ENCODE assay signal across 25 cellular contexts in the genomic region with DNA sequence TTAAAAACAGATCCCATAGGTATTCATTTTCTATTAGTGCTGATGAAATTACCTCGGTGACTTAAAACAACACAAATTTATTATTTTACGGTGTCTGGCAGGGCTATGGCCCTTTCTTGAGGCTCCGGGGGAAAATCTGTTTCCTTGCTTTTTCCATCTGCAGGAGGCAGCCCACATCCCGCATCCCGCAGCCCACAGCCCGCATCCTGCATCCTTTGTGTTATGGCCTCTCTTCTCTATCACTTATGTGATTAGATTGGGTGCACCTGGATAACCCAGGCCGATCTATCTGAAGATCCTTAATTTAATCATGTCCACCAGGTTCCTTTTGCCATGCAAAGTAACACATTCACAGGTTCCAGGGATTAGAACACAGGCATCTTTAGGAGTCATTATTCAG.
"Had no signal": no experiment of that assay in that cellular context is flagged by ENCODE, and none has a peak within 500 bp of the region (broad histone marks: within the 10 kb centered on the region; RNA-seq: fewer than 3 reads in every experiment).

No MANE protein-coding gene starts in this region.

- ATAC-seq: stimulated activated effector memory CD8-positive, alpha-beta T cell treated with anti-CD3 and anti-CD28 coated beads, Interleukin-12 subunit alpha, Interleukin-12 subunit beta, amount 100 ng/mL, for 72 hours; stimulated activated memory B cell treated with anti-CD40 and anti-IgM and Interleukin-4, amounts not matched to agents 10 μg/mL and 1 μg/mL and 100 μg/mL, for 72 hours; stimulated activated naive B cell treated with anti-CD40 and anti-IgM and Interleukin-4, amounts not matched to agents 10 μg/mL and 1 μg/mL and 100 μg/mL, for 72 hours; stimulated activated naive CD8-positive, alpha-beta T cell treated with anti-CD3 and anti-CD28 coated beads, Interleukin-15, amount 100 ng/mL, for 72 hours; stimulated activated naive CD8-positive, alpha-beta T cell treated with anti-CD3 and anti-CD28 coated beads, Interleukin-15, Interleukin-2, amounts not matched to agents 100 U/mL and 50 U/mL, for 24 hours; upper lobe of right lung had no signal

- H3K27ac ChIP-seq: stomach, suprapubic skin, testis, thoracic aorta, thyroid gland, tibial artery, tibial nerve, transverse colon, upper lobe of left lung, upper lobe of right lung, uterus, vagina had no signal

- DNase-seq: stimulated activated CD4-positive, alpha-beta T cell treated with anti-CD3 and anti-CD28 coated beads, Interleukin-2, amount 100 ng/mL, for 48 hours; stimulated activated CD4-positive, alpha-beta T cell treated with anti-CD3 and anti-CD28 coated beads, Interleukin-4, amount 100 ng/mL, for 1 hour; stimulated activated CD4-positive, alpha-beta T cell treated with anti-CD3 and anti-CD28 coated beads, Interleukin-4, amount 100 ng/mL, for 24 hours; stimulated activated CD4-positive, alpha-beta T cell treated with anti-CD3 and anti-CD28 coated beads, Interleukin-4, amount 100 ng/mL, for 4 hours; stimulated activated CD8-positive, alpha-beta memory T cell treated with anti-CD3 and anti-CD28 coated beads, Interleukin-4, amount 100 ng/mL, for 48 hours; stimulated activated naive B cell treated with anti-CD40 and anti-IgM and Interleukin-4, amounts not matched to agents 10 μg/mL and 1 μg/mL and 100 μg/mL, for 72 hours; stimulated activated naive CD4-positive, alpha-beta T cell; stimulated activated naive CD4-positive, alpha-beta T cell treated with Interleukin-2 at 50 U/mL for 16 hours; stimulated activated naive CD8-positive, alpha-beta T cell treated with anti-CD3 and anti-CD28 coated beads, Interleukin-15, amount 100 ng/mL, for 72 hours; stimulated activated naive CD8-positive, alpha-beta T cell treated with anti-CD3 and anti-CD28 coated beads, Interleukin-15, Interleukin-2, amounts not matched to agents 100 U/mL and 50 U/mL, for 24 hours; stomach; substantia nigra; testis; thyroid gland; tibial artery; transverse colon; upper lobe of right lung; uterus had no signal

- H3K27me3 ChIP-seq: suprapubic skin, testis, thyroid gland, tibial artery, tibial nerve, transverse colon, upper lobe of left lung, upper lobe of right lung, vagina had no signal

- H3K36me3 ChIP-seq: stomach, suprapubic skin, thoracic aorta, thyroid gland, tibial artery, tibial nerve, transverse colon, upper lobe of left lung, upper lobe of right lung, uterus, vagina had no signal

- H3K9me3 ChIP-seq: suprapubic skin, testis, thoracic aorta, thyroid gland, tibial artery, tibial nerve, transverse colon, upper lobe of left lung, upper lobe of right lung, uterus, vagina had no signal

- H3K4me1 ChIP-seq: upper lobe of right lung, uterus had no signal

- H3K4me3 ChIP-seq: stomach, suprapubic skin, testis, thoracic aorta, thyroid gland, tibial artery, tibial nerve, transverse colon, upper lobe of left lung, upper lobe of right lung, uterus, vagina had no signal
